Comparison of ENCODE assay signal across 1 cellular context in the genomic region with DNA sequence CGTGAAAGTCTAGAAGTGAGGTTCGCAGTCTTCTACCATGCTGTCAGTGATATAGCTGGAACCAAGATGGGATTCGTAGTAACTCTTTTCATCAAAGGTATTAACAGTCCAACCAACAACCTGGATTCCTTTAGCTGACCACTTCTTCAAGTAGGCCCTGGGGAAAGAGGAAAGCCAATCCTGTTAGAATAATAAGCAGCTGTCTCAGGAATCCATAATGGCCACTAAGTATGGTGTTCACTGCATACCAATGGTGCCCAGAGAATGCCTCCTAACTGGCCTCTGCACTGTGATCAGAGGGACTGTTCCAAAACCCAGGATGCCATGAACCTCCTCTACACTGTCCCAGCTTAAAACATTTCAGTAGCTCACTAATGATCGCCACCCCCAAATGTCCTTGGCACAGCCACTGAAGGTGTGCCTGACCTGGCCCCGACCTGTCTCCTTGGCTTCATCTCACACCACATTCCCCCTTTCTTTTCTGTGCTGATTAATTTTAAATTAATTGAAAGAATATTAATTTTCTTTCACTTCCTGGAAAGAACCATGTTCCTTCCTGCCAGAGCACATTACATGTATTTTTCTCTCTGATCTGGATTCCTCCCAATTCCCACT.
TF ChIP-seq lines count a peak whose summit lies in the region.

No MANE protein-coding gene starts in this region.

TF ChIP-seq in HepG2, 621 proteins besides CTCF, POLR2A, EP300 and RAD21:
- TF ChIP-seq MTA3 (CRISPR knock-in tag; IDR thresholded peaks at IDR 0.05) (no peak), EEA1 (CRISPR knock-in tag; IDR thresholded peaks at IDR 0.05; ENCODE audit: borderline replicate concordance) (no peak), ZNF790 (CRISPR knock-in tag; IDR thresholded peaks at IDR 0.05; ENCODE audit: borderline replicate concordance) (no peak), PATZ1 (CRISPR knock-in tag; IDR thresholded peaks at IDR 0.05) (no peak), SMAD3 (CRISPR knock-in tag; IDR thresholded peaks at IDR 0.05) (no peak), RFXAP (CRISPR knock-in tag; IDR thresholded peaks at IDR 0.05; ENCODE audit: borderline replicate concordance) (no peak), KDM2A (CRISPR knock-in tag; IDR thresholded peaks at IDR 0.05; ENCODE audit: borderline replicate concordance, low read depth) (no peak), ZNF383 (CRISPR knock-in tag; IDR thresholded peaks at IDR 0.05; ENCODE audit: borderline replicate concordance) (no peak), REXO4 (CRISPR knock-in tag; IDR thresholded peaks at IDR 0.05; ENCODE audit: borderline replicate concordance) (no peak), HHEX (CRISPR knock-in tag; IDR thresholded peaks at IDR 0.05) (no peak), GTF2F1 (IDR thresholded peaks at IDR 0.05; ENCODE audit: low read length) (no peak), ZNF207 (IDR thresholded peaks at IDR 0.05; ENCODE audit: borderline replicate concordance) (no peak), BRCA1 (CRISPR knock-in tag; IDR thresholded peaks at IDR 0.05) (no peak), PITX1 (CRISPR knock-in tag; IDR thresholded peaks at IDR 0.05) (no peak), CAMTA2 (CRISPR knock-in tag; IDR thresholded peaks at IDR 0.05; ENCODE audit: borderline replicate concordance) (no peak)
- TF ChIP-seq, protein P1, sequence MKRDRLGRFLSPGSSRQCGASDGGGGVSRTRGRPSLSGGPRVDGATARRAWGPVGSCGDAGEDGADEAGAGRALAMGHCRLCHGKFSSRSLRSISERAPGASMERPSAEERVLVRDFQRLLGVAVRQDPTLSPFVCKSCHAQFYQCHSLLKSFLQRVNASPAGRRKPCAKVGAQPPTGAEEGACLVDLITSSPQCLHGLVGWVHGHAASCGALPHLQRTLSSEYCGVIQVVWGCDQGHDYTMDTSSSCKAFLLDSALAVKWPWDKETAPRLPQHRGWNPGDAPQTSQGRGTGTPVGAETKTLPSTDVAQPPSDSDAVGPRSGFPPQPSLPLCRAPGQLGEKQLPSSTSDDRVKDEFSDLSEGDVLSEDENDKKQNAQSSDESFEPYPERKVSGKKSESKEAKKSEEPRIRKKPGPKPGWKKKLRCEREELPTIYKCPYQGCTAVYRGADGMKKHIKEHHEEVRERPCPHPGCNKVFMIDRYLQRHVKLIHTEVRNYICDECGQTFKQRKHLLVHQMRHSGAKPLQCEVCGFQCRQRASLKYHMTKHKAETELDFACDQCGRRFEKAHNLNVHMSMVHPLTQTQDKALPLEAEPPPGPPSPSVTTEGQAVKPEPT (CRISPR knock-in tag; IDR thresholded peaks at IDR 0.05; ENCODE audit: low read depth) = no peak
